ENCODE assay signal across 8 cellular contexts in the genomic region with DNA sequence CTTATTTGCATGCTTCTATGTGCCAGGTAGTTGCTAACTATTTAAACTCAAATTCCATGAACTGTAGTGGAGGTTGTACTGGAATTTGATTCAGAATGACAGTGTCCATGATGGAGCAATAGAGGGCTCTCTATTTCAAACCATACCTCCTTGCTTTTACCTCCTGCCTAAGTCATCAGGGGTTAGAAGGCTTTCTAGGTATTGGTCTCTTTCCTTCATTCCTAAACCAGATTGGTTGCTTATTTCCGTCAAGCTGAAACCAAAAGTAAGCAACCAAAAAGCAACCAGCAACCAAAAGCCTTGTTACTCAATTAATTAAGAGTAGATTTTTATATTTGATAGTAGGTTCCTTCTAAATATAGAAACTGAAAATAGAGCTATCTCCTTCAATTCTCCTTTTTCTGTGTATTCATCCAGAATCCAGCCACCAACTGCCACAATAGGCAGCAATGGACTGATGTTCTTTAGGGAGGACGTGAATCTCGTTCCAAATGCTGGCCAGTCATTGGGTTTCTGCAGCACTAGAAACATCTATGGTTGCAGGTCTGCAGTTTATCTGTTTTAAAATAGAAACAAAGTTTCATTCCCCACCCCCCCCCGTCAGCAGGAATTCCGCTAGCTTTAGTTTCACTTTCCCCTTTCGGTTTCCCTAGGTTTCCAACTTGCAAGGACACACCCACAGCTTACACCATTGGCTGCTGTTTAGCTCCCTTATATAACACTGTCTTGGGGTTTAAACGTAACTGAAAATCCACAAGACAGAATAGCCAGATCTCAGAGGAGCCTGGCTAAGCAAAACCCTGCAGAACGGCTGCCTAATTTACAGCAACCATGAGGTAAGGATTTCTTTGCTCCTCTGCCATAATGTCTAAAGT. TPM values are rescaled to one million over a fixed set of nuclear protein-coding genes. Genes with fewer than 3 reads are reported as not detected.
DNase-seq lines count a peak whose midpoint lies in the region; ATAC-seq and TF ChIP-seq lines count a peak whose summit lies in the region.

A gene with protein sequence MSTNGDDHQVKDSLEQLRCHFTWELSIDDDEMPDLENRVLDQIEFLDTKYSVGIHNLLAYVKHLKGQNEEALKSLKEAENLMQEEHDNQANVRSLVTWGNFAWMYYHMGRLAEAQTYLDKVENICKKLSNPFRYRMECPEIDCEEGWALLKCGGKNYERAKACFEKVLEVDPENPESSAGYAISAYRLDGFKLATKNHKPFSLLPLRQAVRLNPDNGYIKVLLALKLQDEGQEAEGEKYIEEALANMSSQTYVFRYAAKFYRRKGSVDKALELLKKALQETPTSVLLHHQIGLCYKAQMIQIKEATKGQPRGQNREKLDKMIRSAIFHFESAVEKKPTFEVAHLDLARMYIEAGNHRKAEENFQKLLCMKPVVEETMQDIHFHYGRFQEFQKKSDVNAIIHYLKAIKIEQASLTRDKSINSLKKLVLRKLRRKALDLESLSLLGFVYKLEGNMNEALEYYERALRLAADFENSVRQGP (plus strand): TSS at position 742 of the 875 bp plus-strand sequence. CDS start 90 bp downstream, at position 832.

- H3K27me3 ChIP-seq in SJCRH30 (no peaks in the 10 kb centered on the region), hepatocyte (no peaks in the 10 kb centered on the region), psoas muscle (ENCODE audit: insufficient read depth in 3 of 3, low read length in 2 of 3) (no peaks in the 10 kb centered on the region)

- in situ Hi-C loops in astrocyte of the spinal cord (cut with HindIII; ENCODE audit: low sequenced_read_pairs), result no loop called here

- no peaks in the 10 kb centered on the region for H3K9me3 ChIP-seq in SJCRH30 (replicated peaks)
- no peaks in the 10 kb centered on the region for H3K9me3 ChIP-seq in hepatocyte (ENCODE audit: low read depth)
- no peaks in the 10 kb centered on the region for H3K9me3 ChIP-seq in psoas muscle

- 11% methylated on average over 8 of the region's 8 CpGs for WGBS in hepatocyte (ENCODE audit: low lambda C conversion rate, missing lambda C conversion rate)
- WGBS in psoas muscle, 3 donors, result 0 to 1% (median 1%) methylated on average over 8 of the region's 8 CpGs

- H3K4me2 ChIP-seq in hepatocyte, result peak within 1 kb of the TSS; percentile 77

- H3K4me3 ChIP-seq in SJCRH30 (peak within 1 kb of the TSS; percentile 61), astrocyte of the spinal cord (ENCODE audit: low read depth, low read length) (peak within 1 kb of the TSS; percentile 71), hepatocyte (peak within 1 kb of the TSS; percentile 39), psoas muscle (peak within 1 kb of the TSS; percentile 72)

- H3K27ac ChIP-seq in SJCRH30 (no peak within 1 kb of the TSS), hepatocyte (peak within 1 kb of the TSS; percentile 82), psoas muscle (peak within 1 kb of the TSS; percentile 78)

- peak; percentile 87 for ATAC-seq in GM19372 (IDR thresholded peaks at IDR 0.05; ENCODE audit: low read depth, unreplicated experiment)
- ATAC-seq in HG03520 (IDR thresholded peaks at IDR 0.05; ENCODE audit: unreplicated experiment), result peak; percentile 62
- ATAC-seq in psoas muscle, result peak; percentile 90 to 96 (median 94)

- intact Hi-C loops in psoas muscle (cut with DNase I), result no loop called here

- no peaks in the 10 kb centered on the region for H4K20me1 ChIP-seq in hepatocyte (ENCODE audit: insufficient read depth, poor library complexity, severe bottlenecking)

- peaks cover 5% of the 10 kb centered on the region for H3K79me2 ChIP-seq in hepatocyte

- DNase-seq in Daoy (ENCODE audit: low read depth) (peak; percentile 78), SJCRH30 (peak in 1 of 2 experiments; percentile 38), astrocyte of the spinal cord (ENCODE audit: low read depth, low spot score) (peak; percentile 94), hepatocyte (ENCODE audit: low spot score) (peak; percentile 79), psoas muscle (no peak), NCI-H1092 (lab: John Stamatoyannopoulos, UW) (no peak)

- TF ChIP-seq CTCF in astrocyte of the spinal cord (IDR thresholded peaks at IDR 0.05; ENCODE audit: low read depth, low read length), result no peak
- TF ChIP-seq CTCF in hepatocyte (IDR thresholded peaks at IDR 0.05; ENCODE audit: poor library complexity), result peak; percentile 8
- no peak for TF ChIP-seq CTCF in psoas muscle (IDR thresholded peaks at IDR 0.05)

- H2AFZ ChIP-seq in hepatocyte, result peak within 1 kb of the TSS; percentile 78

- H3K4me1 ChIP-seq in SJCRH30 (no peaks in the 10 kb centered on the region), hepatocyte (ENCODE audit: insufficient read depth) (peaks cover 6% of the 10 kb centered on the region), psoas muscle (peaks cover 42% of the 10 kb centered on the region)

- no peaks in the 10 kb centered on the region for H3K9me2 ChIP-seq in hepatocyte (replicated peaks; ENCODE audit: insufficient read depth)

- H3K36me3 ChIP-seq in SJCRH30 (no peaks in the 10 kb centered on the region), hepatocyte (replicated peaks; ENCODE audit: insufficient read depth, low read depth) (no peaks in the 10 kb centered on the region), psoas muscle (ENCODE audit: insufficient read depth in 1 of 2, low read depth in 1 of 2) (no peaks in the 10 kb centered on the region)

RNA-seq across cellular contexts. Expression of the gene that starts here (rescaled TPM):
- 13.7 and 17.3 TPM in 2 replicates for total RNA-seq in Daoy (2014; rRNA removed; shearing (Covaris generic))
- 0.33 and 0.36 TPM in 2 replicates for total RNA-seq in SJCRH30 (2014; rRNA removed; shearing (Covaris generic))
- 14.7 and 15.1 TPM in 2 replicates for total RNA-seq in hepatocyte
- 5.6 and 8.2 TPM in 2 replicates for polyA plus RNA-seq in hepatocyte
- total RNA-seq in psoas muscle, result 10 to 100 TPM in 1 of 4 donors, 1 to 10 TPM in 3; 1.6 to 22.5 (median 4.3) TPM
- polyA plus RNA-seq in psoas muscle, result 1 to 10 TPM; 1.8 to 4.2 (median 2.7) TPM

Comparison
In these comparisons a context has a peak if more than half of its experiments do, and no peak if none do; other contexts are left out.
1. DNase-seq: peak in Daoy (single experiment), astrocyte of the spinal cord (single experiment) and hepatocyte (single experiment); none in psoas muscle (0 of 2) and NCI-H1092 (single experiment).
2. Peak in every context shown above with its lines, with median percentiles within 50 percentile points of each other: ATAC-seq and H3K4me3 ChIP-seq.